In genomic region chr10:535051-535450, GRCh38 we compare ENCODE assay signal across 28 cellular contexts.
"Had no signal": no experiment of that assay in that cellular context is flagged by ENCODE, and none has a peak within 500 bp of the region (broad histone marks: within the 10 kb centered on the region; RNA-seq: fewer than 3 reads in every experiment).

No MANE protein-coding gene starts in this region.

- H3K36me3 Mint-ChIP-seq: activated CD8-positive, alpha-beta memory T cell treated with anti-CD3 and anti-CD28 coated beads, Interleukin-2, amount 10 ng/mL, durations not matched to agents 7 days and 5 days; activated naive CD8-positive, alpha-beta T cell; immature natural killer cell; naive thymus-derived CD8-positive, alpha-beta T cell; stimulated activated memory B cell treated with anti-CD40 and anti-IgM and Interleukin-4, amounts not matched to agents 10 μg/mL and 1 μg/mL and 100 μg/mL, for 72 hours had no signal

- H3K36me3 ChIP-seq: brain microvascular endothelial cell, heart left ventricle, upper lobe of left lung had no signal

- H3K9me3 Mint-ChIP-seq: activated CD4-positive, alpha-beta T cell treated with anti-CD3 and anti-CD28 coated beads, Interleukin-2, amount 10 ng/mL, durations not matched to agents 24 days and 14 days; activated T-helper 2 cell treated with anti-CD3 and anti-CD28 coated beads, Interferon-gamma antibody, Interleukin-2, Interleukin-4, amounts not matched to agents 10 μg/mL and 5 μg/mL and 100 μg/mL, durations not matched to agents 14 hours and 24 hours and 36 hours; immature natural killer cell; naive thymus-derived CD8-positive, alpha-beta T cell; stimulated activated memory B cell treated with anti-CD40 and anti-IgM and Interleukin-4, amounts not matched to agents 10 μg/mL and 1 μg/mL and 100 μg/mL, for 72 hours; stimulated activated naive CD8-positive, alpha-beta T cell treated with anti-CD3 and anti-CD28 coated beads, Interleukin-15, amount 100 ng/mL, for 72 hours had no signal

- H3K4me3 ChIP-seq: heart left ventricle, upper lobe of left lung had no signal

- H3K9me3 ChIP-seq: heart left ventricle, upper lobe of left lung had no signal

- H3K4me3 Mint-ChIP-seq: activated CD4-positive, alpha-beta T cell treated with anti-CD3 and anti-CD28 coated beads, Interleukin-2, amount 10 ng/mL, durations not matched to agents 24 days and 14 days; activated CD8-positive, alpha-beta memory T cell treated with anti-CD3 and anti-CD28 coated beads, Interleukin-2, amount 10 ng/mL, durations not matched to agents 7 days and 5 days; activated CD8-positive, alpha-beta T cell treated with anti-CD3 and anti-CD28 coated beads, Interleukin-2, amount 10 ng/mL, durations not matched to agents 7 days and 5 days; activated naive CD8-positive, alpha-beta T cell; immature natural killer cell; naive thymus-derived CD8-positive, alpha-beta T cell; stimulated activated memory B cell treated with anti-CD40 and anti-IgM and Interleukin-4, amounts not matched to agents 10 μg/mL and 1 μg/mL and 100 μg/mL, for 72 hours; stimulated activated naive CD8-positive, alpha-beta T cell treated with anti-CD3 and anti-CD28 coated beads, Interleukin-15, amount 100 ng/mL, for 72 hours; T-helper 17 cell had no signal

- DNase-seq: activated CD4-positive, alpha-beta T cell treated with anti-CD3 and anti-CD28 coated beads, Interleukin-2, amount 10 ng/mL, durations not matched to agents 24 days and 14 days; activated CD4-positive, CD25-positive, alpha-beta regulatory T cell treated with anti-CD3 and anti-CD28 coated beads, Interleukin-2, amount 50 U/mL, for 72 hours; activated CD8-positive, alpha-beta memory T cell treated with anti-CD3 and anti-CD28 coated beads, Interleukin-2, amount 10 ng/mL, durations not matched to agents 7 days and 5 days; activated CD8-positive, alpha-beta T cell treated with anti-CD3 and anti-CD28 coated beads, Interleukin-2, amount 10 ng/mL, durations not matched to agents 7 days and 5 days; activated naive CD4-positive, alpha-beta T cell treated with Interleukin-2 at 50 U/mL for 16 hours; activated T-cell treated with anti-CD3 and anti-CD28 coated beads, Interleukin-2, amount 50 U/mL, for 48 hours; brain microvascular endothelial cell; cortex of kidney; hypothalamus; immature natural killer cell; kidney; left colon; small intestine; stimulated activated CD4-positive, alpha-beta T cell treated with anti-CD3 and anti-CD28 coated beads, Interleukin-1b, Interleukin-23, amount 100 ng/mL, for 48 hours; stimulated activated CD4-positive, alpha-beta T cell treated with anti-CD3 and anti-CD28 coated beads, Interleukin-4, amount 100 ng/mL, for 4 hours; stimulated activated CD8-positive, alpha-beta memory T cell treated with anti-CD3 and anti-CD28 coated beads, Interleukin-4, amount 100 ng/mL, for 48 hours; stimulated activated naive CD8-positive, alpha-beta T cell treated with anti-CD3 and anti-CD28 coated beads, Interleukin-15, amount 100 ng/mL, for 72 hours; substantia nigra; T-helper 17 cell; T1000 had no signal

- H3K27ac Mint-ChIP-seq: activated CD4-positive, alpha-beta T cell treated with anti-CD3 and anti-CD28 coated beads, Interleukin-2, amount 10 ng/mL, durations not matched to agents 24 days and 14 days; activated CD8-positive, alpha-beta memory T cell treated with anti-CD3 and anti-CD28 coated beads, Interleukin-2, amount 10 ng/mL, durations not matched to agents 7 days and 5 days; activated CD8-positive, alpha-beta T cell treated with anti-CD3 and anti-CD28 coated beads, Interleukin-2, amount 10 ng/mL, durations not matched to agents 7 days and 5 days; activated naive CD8-positive, alpha-beta T cell; activated T-helper 2 cell treated with anti-CD3 and anti-CD28 coated beads, Interferon-gamma antibody, Interleukin-2, Interleukin-4, amounts not matched to agents 10 μg/mL and 5 μg/mL and 100 μg/mL, durations not matched to agents 14 hours and 24 hours and 36 hours; immature natural killer cell; progenitor cell of endocrine pancreas; stimulated activated memory B cell treated with anti-CD40 and anti-IgM and Interleukin-4, amounts not matched to agents 10 μg/mL and 1 μg/mL and 100 μg/mL, for 72 hours; T-helper 17 cell had no signal

- H3K4me1 ChIP-seq: upper lobe of left lung had no signal

- H3K27me3 Mint-ChIP-seq: progenitor cell of endocrine pancreas had no signal

- H3K27ac ChIP-seq: brain microvascular endothelial cell, heart left ventricle, upper lobe of left lung had no signal

- H3K27me3 ChIP-seq: brain microvascular endothelial cell, heart left ventricle, upper lobe of left lung had no signal

- ATAC-seq: activated CD8-positive, alpha-beta memory T cell treated with anti-CD3 and anti-CD28 coated beads, Interleukin-2, amount 10 ng/mL, durations not matched to agents 7 days and 5 days; activated CD8-positive, alpha-beta T cell treated with anti-CD3 and anti-CD28 coated beads, Interleukin-2, amount 10 ng/mL, durations not matched to agents 7 days and 5 days; left colon; naive thymus-derived CD8-positive, alpha-beta T cell; sciatic nerve; stimulated activated memory B cell treated with anti-CD40 and anti-IgM and Interleukin-4, amounts not matched to agents 10 μg/mL and 1 μg/mL and 100 μg/mL, for 72 hours; stimulated activated naive CD8-positive, alpha-beta T cell treated with anti-CD3 and anti-CD28 coated beads, Interleukin-15, amount 100 ng/mL, for 72 hours; T-helper 17 cell had no signal

- H3K4me1 Mint-ChIP-seq: activated CD4-positive, alpha-beta T cell treated with anti-CD3 and anti-CD28 coated beads, Interleukin-2, amount 10 ng/mL, durations not matched to agents 24 days and 14 days; activated CD8-positive, alpha-beta memory T cell treated with anti-CD3 and anti-CD28 coated beads, Interleukin-2, amount 10 ng/mL, durations not matched to agents 7 days and 5 days; stimulated activated memory B cell treated with anti-CD40 and anti-IgM and Interleukin-4, amounts not matched to agents 10 μg/mL and 1 μg/mL and 100 μg/mL, for 72 hours; stimulated activated naive CD8-positive, alpha-beta T cell treated with anti-CD3 and anti-CD28 coated beads, Interleukin-15, amount 100 ng/mL, for 72 hours had no signal
